2 cellular contexts compared by ENCODE assay signal in the genomic region with DNA sequence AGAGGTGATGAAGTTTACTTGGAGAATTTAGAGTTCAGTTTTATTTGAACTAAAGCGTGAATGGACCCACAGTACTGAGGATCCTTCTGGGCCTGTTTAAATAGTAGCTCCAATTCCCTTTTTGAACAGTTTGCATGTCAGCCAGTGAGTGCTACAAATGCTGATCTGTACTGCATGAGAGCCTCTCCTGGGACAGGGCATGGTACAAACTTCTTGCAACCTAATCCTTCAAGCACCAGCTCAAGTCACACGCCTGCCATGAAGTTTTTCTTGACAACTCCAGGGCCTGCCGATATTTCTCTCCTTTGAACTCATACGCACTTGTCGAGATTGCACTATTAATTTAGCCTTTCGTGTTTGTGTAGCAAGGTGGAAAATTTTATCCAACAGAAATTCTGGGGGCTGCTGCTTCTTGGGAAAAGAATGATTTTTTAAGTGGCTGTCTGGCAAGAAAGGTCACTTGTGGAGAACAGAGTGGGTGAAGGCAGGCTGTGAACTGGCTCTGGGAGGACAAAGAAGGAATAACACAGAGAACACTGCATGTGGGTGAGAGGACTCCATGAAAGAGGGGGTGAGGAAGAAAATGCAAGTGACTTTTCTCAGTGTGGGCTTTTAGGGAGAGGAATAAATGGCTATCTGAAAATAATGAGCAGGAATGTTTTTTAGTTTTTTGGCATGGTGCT.
TF ChIP-seq lines count a peak whose summit lies in the region.

No MANE protein-coding gene starts in this region.

TF ChIP-seq in SK-N-SH treated with all-trans-retinoic acid at 6 μM for 48 hours, 23 proteins besides CTCF, POLR2A, EP300 and RAD21:
- TF ChIP-seq, protein P1, sequence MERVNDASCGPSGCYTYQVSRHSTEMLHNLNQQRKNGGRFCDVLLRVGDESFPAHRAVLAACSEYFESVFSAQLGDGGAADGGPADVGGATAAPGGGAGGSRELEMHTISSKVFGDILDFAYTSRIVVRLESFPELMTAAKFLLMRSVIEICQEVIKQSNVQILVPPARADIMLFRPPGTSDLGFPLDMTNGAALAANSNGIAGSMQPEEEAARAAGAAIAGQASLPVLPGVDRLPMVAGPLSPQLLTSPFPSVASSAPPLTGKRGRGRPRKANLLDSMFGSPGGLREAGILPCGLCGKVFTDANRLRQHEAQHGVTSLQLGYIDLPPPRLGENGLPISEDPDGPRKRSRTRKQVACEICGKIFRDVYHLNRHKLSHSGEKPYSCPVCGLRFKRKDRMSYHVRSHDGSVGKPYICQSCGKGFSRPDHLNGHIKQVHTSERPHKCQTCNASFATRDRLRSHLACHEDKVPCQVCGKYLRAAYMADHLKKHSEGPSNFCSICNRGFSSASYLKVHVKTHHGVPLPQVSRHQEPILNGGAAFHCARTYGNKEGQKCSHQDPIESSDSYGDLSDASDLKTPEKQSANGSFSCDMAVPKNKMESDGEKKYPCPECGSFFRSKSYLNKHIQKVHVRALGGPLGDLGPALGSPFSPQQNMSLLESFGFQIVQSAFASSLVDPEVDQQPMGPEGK (CRISPR knock-in tag; IDR thresholded peaks at IDR 0.05; ENCODE audit: borderline replicate concordance): no peak
- TF ChIP-seq ZNF70 (CRISPR knock-in tag; IDR thresholded peaks at IDR 0.05) (no peak), ZNF565 (CRISPR knock-in tag; conservative IDR thresholded peaks at IDR 0.05; ENCODE audit: low read depth) (no peak), GLIS3 (CRISPR knock-in tag; IDR thresholded peaks at IDR 0.05) (no peak), PPARA (CRISPR knock-in tag; IDR thresholded peaks at IDR 0.05; ENCODE audit: borderline replicate concordance) (no peak), TCF4 (CRISPR knock-in tag; IDR thresholded peaks at IDR 0.05; ENCODE audit: borderline replicate concordance) (no peak), OSR1 (CRISPR knock-in tag; IDR thresholded peaks at IDR 0.05) (no peak), BACH2 (CRISPR knock-in tag; IDR thresholded peaks at IDR 0.05; ENCODE audit: borderline replicate concordance) (no peak), ZC3H10 (CRISPR knock-in tag; IDR thresholded peaks at IDR 0.05) (no peak)

TF ChIP-seq in SK-N-SH, 30 proteins besides CTCF, POLR2A, EP300 and RAD21 (continued from another document):
- TF ChIP-seq, protein P2, sequence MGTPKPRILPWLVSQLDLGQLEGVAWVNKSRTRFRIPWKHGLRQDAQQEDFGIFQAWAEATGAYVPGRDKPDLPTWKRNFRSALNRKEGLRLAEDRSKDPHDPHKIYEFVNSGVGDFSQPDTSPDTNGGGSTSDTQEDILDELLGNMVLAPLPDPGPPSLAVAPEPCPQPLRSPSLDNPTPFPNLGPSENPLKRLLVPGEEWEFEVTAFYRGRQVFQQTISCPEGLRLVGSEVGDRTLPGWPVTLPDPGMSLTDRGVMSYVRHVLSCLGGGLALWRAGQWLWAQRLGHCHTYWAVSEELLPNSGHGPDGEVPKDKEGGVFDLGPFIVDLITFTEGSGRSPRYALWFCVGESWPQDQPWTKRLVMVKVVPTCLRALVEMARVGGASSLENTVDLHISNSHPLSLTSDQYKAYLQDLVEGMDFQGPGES (IDR thresholded peaks at IDR 0.05; ENCODE audit: low read depth, low read length): no peak
- TF ChIP-seq, protein P3, sequence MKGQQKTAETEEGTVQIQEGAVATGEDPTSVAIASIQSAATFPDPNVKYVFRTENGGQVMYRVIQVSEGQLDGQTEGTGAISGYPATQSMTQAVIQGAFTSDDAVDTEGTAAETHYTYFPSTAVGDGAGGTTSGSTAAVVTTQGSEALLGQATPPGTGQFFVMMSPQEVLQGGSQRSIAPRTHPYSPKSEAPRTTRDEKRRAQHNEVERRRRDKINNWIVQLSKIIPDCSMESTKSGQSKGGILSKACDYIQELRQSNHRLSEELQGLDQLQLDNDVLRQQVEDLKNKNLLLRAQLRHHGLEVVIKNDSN (IDR thresholded peaks at IDR 0.05; ENCODE audit: borderline replicate concordance, low read depth): no peak
- TF ChIP-seq TAF1 (IDR thresholded peaks at IDR 0.05; ENCODE audit: borderline replicate concordance, low read depth, low read length) (no peak), TEAD4 (IDR thresholded peaks at IDR 0.05; ENCODE audit: borderline replicate concordance, insufficient read depth) (no peak), FOXM1 (IDR thresholded peaks at IDR 0.05; ENCODE audit: low read depth) (no peak), GABPA (IDR thresholded peaks at IDR 0.05; ENCODE audit: low read depth) (no peak), EZH2phosphoT487 (IDR thresholded peaks at IDR 0.05; ENCODE audit: borderline replicate concordance, low read depth) (no peak), FOXJ3 (CRISPR knock-in tag; IDR thresholded peaks at IDR 0.05) (no peak), MEF2A (IDR thresholded peaks at IDR 0.05; ENCODE audit: borderline replicate concordance, low read depth) (no peak), FOSL2 (IDR thresholded peaks at IDR 0.05; ENCODE audit: borderline replicate concordance, low read depth) (no peak), MXI1 (IDR thresholded peaks at IDR 0.05; ENCODE audit: low read depth, low read length) (no peak), NFIC (IDR thresholded peaks at IDR 0.05; ENCODE audit: borderline replicate concordance) (no peak), TCF12 (IDR thresholded peaks at IDR 0.05) (no peak), RFX5 (IDR thresholded peaks at IDR 0.05; ENCODE audit: low read length) (no peak)
- TF ChIP-seq, protein P4, sequence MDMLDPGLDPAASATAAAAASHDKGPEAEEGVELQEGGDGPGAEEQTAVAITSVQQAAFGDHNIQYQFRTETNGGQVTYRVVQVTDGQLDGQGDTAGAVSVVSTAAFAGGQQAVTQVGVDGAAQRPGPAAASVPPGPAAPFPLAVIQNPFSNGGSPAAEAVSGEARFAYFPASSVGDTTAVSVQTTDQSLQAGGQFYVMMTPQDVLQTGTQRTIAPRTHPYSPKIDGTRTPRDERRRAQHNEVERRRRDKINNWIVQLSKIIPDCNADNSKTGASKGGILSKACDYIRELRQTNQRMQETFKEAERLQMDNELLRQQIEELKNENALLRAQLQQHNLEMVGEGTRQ (IDR thresholded peaks at IDR 0.05; ENCODE audit: borderline replicate concordance, low read depth, low read length): no peak
- TF ChIP-seq, protein P5, sequence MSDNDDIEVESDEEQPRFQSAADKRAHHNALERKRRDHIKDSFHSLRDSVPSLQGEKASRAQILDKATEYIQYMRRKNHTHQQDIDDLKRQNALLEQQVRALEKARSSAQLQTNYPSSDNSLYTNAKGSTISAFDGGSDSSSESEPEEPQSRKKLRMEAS (IDR thresholded peaks at IDR 0.05; ENCODE audit: low read depth): no peak
- TF ChIP-seq, protein P6, sequence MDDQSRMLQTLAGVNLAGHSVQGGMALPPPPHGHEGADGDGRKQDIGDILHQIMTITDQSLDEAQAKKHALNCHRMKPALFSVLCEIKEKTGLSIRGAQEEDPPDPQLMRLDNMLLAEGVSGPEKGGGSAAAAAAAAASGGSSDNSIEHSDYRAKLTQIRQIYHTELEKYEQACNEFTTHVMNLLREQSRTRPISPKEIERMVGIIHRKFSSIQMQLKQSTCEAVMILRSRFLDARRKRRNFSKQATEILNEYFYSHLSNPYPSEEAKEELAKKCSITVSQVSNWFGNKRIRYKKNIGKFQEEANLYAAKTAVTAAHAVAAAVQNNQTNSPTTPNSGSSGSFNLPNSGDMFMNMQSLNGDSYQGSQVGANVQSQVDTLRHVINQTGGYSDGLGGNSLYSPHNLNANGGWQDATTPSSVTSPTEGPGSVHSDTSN (IDR thresholded peaks at IDR 0.05): no peak
TF ChIP-seq in SK-N-SH: peak in this region for 0.
